In the genomic region with DNA sequence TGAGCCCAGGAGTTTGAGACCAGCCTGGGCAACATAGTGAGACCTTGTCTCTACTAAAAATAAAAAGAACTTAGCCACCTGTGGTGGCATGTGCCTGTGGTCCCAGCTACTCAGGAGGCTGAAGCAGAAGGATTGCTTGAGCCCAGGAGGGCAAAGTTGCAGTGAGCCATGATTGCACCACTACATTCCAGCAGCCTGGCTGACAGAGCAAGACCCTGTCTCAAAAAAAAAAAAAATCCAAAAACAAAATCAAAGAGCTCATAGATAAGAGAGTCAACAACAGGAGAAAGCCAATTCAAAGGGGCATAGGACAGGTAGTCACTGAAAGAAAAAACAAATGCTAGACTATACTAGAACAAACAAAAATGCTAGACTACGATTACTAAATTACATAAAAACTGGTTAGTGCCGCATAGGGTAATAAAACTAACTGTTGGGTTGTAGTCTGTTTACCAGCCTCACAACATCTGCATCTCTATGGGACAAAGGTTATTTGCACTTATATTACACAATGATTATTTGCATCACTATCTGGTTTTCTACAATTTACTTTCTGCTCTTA, we compare ENCODE assay signal across 1 cellular context.
TF ChIP-seq lines count a peak whose summit lies in the region.

No MANE protein-coding gene starts in this region.

TF ChIP-seq in HepG2, 621 proteins besides CTCF, POLR2A, EP300 and RAD21 (continued from another document and continues in another):
- TF ChIP-seq, protein P1, sequence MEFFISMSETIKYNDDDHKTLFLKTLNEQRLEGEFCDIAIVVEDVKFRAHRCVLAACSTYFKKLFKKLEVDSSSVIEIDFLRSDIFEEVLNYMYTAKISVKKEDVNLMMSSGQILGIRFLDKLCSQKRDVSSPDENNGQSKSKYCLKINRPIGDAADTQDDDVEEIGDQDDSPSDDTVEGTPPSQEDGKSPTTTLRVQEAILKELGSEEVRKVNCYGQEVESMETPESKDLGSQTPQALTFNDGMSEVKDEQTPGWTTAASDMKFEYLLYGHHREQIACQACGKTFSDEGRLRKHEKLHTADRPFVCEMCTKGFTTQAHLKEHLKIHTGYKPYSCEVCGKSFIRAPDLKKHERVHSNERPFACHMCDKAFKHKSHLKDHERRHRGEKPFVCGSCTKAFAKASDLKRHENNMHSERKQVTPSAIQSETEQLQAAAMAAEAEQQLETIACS (CRISPR knock-in tag; IDR thresholded peaks at IDR 0.05): no peak
- peak; percentile 91 for TF ChIP-seq TARDBP (CRISPR knock-in tag; IDR thresholded peaks at IDR 0.05)
- TF ChIP-seq MIER3 (CRISPR knock-in tag; IDR thresholded peaks at IDR 0.05; ENCODE audit: borderline replicate concordance): peak; percentile 49; the same call in 1 of the 2 replicates
- peak; percentile 13; the same call in 1 of the 2 replicates for TF ChIP-seq THAP11 (CRISPR knock-in tag; IDR thresholded peaks at IDR 0.05)
- no peak for TF ChIP-seq U2AF2 (IDR thresholded peaks at IDR 0.05; ENCODE audit: low read depth, low read length)
- TF ChIP-seq ZBTB20 (CRISPR knock-in tag; IDR thresholded peaks at IDR 0.05; ENCODE audit: borderline replicate concordance, low read depth): peak; percentile 61; the same call in 1 of the 2 replicates
- TF ChIP-seq RARA (CRISPR knock-in tag; IDR thresholded peaks at IDR 0.05): peak; percentile 70
- TF ChIP-seq SNAI1 (CRISPR knock-in tag; IDR thresholded peaks at IDR 0.05; ENCODE audit: borderline replicate concordance): no peak
- TF ChIP-seq, protein P2, sequence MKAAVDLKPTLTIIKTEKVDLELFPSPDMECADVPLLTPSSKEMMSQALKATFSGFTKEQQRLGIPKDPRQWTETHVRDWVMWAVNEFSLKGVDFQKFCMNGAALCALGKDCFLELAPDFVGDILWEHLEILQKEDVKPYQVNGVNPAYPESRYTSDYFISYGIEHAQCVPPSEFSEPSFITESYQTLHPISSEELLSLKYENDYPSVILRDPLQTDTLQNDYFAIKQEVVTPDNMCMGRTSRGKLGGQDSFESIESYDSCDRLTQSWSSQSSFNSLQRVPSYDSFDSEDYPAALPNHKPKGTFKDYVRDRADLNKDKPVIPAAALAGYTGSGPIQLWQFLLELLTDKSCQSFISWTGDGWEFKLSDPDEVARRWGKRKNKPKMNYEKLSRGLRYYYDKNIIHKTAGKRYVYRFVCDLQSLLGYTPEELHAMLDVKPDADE (CRISPR knock-in tag; IDR thresholded peaks at IDR 0.05): no peak
- peak; percentile 68 for TF ChIP-seq NR2F6 (IDR thresholded peaks at IDR 0.05)
- 0 out of 2 replicates have a peak, but pooled peaks have one; percentile 30 for TF ChIP-seq NR2F6 (CRISPR knock-in tag; IDR thresholded peaks at IDR 0.05)
- TF ChIP-seq, protein P3, sequence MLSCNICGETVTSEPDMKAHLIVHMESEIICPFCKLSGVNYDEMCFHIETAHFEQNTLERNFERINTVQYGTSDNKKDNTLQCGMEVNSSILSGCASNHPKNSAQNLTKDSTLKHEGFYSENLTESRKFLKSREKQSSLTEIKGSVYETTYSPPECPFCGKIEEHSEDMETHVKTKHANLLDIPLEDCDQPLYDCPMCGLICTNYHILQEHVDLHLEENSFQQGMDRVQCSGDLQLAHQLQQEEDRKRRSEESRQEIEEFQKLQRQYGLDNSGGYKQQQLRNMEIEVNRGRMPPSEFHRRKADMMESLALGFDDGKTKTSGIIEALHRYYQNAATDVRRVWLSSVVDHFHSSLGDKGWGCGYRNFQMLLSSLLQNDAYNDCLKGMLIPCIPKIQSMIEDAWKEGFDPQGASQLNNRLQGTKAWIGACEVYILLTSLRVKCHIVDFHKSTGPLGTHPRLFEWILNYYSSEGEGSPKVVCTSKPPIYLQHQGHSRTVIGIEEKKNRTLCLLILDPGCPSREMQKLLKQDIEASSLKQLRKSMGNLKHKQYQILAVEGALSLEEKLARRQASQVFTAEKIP (CRISPR knock-in tag; IDR thresholded peaks at IDR 0.05; ENCODE audit: borderline replicate concordance): no peak
- TF ChIP-seq, protein P4, sequence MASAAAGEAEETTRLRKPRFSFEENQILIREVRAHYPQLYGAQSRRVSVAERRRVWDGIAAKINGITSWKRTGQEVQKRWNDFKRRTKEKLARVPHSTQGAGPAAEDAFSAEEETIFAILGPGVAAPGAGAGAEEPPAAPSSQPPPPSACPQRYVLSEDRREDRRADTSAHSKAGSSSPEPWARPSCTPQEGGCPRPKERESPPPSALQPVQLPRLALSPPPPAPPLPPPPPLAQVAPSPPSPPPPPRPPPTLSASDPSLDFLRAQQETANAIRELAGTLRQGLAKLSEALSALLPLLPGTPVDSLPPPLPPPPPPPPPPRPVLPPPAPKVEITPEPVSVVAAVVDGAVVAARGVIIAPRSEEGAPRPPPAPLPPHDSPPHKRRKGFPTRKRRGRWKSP (CRISPR knock-in tag; IDR thresholded peaks at IDR 0.05): no peak; the same call in 1 of the 2 replicates
- TF ChIP-seq ZNF678 (CRISPR knock-in tag; IDR thresholded peaks at IDR 0.05): no peak
- TF ChIP-seq, protein P5, sequence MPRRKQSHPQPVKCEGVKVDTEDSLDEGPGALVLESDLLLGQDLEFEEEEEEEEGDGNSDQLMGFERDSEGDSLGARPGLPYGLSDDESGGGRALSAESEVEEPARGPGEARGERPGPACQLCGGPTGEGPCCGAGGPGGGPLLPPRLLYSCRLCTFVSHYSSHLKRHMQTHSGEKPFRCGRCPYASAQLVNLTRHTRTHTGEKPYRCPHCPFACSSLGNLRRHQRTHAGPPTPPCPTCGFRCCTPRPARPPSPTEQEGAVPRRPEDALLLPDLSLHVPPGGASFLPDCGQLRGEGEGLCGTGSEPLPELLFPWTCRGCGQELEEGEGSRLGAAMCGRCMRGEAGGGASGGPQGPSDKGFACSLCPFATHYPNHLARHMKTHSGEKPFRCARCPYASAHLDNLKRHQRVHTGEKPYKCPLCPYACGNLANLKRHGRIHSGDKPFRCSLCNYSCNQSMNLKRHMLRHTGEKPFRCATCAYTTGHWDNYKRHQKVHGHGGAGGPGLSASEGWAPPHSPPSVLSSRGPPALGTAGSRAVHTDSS (CRISPR knock-in tag; conservative IDR thresholded peaks at IDR 0.05): no peak
- TF ChIP-seq, protein P6, sequence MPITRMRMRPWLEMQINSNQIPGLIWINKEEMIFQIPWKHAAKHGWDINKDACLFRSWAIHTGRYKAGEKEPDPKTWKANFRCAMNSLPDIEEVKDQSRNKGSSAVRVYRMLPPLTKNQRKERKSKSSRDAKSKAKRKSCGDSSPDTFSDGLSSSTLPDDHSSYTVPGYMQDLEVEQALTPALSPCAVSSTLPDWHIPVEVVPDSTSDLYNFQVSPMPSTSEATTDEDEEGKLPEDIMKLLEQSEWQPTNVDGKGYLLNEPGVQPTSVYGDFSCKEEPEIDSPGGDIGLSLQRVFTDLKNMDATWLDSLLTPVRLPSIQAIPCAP (CRISPR knock-in tag; IDR thresholded peaks at IDR 0.05; ENCODE audit: low read depth): no peak
- TF ChIP-seq, protein P7, sequence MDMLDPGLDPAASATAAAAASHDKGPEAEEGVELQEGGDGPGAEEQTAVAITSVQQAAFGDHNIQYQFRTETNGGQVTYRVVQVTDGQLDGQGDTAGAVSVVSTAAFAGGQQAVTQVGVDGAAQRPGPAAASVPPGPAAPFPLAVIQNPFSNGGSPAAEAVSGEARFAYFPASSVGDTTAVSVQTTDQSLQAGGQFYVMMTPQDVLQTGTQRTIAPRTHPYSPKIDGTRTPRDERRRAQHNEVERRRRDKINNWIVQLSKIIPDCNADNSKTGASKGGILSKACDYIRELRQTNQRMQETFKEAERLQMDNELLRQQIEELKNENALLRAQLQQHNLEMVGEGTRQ (IDR thresholded peaks at IDR 0.05; ENCODE audit: low read depth, low read length): no peak
- TF ChIP-seq, protein P7 (CRISPR knock-in tag; IDR thresholded peaks at IDR 0.05; ENCODE audit: borderline replicate concordance): no peak
- peak; percentile 74; the same call in 1 of the 2 replicates for TF ChIP-seq HNRNPUL1 (IDR thresholded peaks at IDR 0.05; ENCODE audit: low read depth, low read length)
- TF ChIP-seq JUND (CRISPR knock-in tag; IDR thresholded peaks at IDR 0.05): 0 out of 2 replicates have a peak, but pooled peaks have one; percentile 37
- TF ChIP-seq ZNF749 (CRISPR knock-in tag; IDR thresholded peaks at IDR 0.05; ENCODE audit: borderline replicate concordance): no peak
- TF ChIP-seq FOSL2 (CRISPR knock-in tag; IDR thresholded peaks at IDR 0.05): peak; percentile 77
- TF ChIP-seq HDAC2 (CRISPR knock-in tag; IDR thresholded peaks at IDR 0.05): peak; percentile 78
- TF ChIP-seq ZNF619 (CRISPR knock-in tag; IDR thresholded peaks at IDR 0.05): no peak
- no peak for TF ChIP-seq GLI4 (CRISPR knock-in tag; IDR thresholded peaks at IDR 0.05; ENCODE audit: borderline replicate concordance)
- no peak for TF ChIP-seq ARNT (IDR thresholded peaks at IDR 0.05)
- peak; percentile 45; the same call in 1 of the 2 replicates for TF ChIP-seq ATF1 (CRISPR knock-in tag; IDR thresholded peaks at IDR 0.05)
- no peak for TF ChIP-seq RELA (CRISPR knock-in tag; IDR thresholded peaks at IDR 0.05)
- TF ChIP-seq, protein P8, sequence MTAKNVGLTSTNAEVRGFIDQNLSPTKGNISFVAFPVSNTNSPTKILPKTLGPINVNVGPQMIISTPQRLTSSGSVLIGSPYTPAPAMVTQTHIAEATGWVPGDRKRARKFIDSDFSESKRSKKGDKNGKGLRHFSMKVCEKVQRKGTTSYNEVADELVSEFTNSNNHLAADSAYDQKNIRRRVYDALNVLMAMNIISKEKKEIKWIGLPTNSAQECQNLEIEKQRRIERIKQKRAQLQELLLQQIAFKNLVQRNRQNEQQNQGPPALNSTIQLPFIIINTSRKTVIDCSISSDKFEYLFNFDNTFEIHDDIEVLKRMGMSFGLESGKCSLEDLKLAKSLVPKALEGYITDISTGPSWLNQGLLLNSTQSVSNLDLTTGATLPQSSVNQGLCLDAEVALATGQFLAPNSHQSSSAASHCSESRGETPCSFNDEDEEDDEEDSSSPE (CRISPR knock-in tag; IDR thresholded peaks at IDR 0.05): no peak
- TF ChIP-seq, protein P9, sequence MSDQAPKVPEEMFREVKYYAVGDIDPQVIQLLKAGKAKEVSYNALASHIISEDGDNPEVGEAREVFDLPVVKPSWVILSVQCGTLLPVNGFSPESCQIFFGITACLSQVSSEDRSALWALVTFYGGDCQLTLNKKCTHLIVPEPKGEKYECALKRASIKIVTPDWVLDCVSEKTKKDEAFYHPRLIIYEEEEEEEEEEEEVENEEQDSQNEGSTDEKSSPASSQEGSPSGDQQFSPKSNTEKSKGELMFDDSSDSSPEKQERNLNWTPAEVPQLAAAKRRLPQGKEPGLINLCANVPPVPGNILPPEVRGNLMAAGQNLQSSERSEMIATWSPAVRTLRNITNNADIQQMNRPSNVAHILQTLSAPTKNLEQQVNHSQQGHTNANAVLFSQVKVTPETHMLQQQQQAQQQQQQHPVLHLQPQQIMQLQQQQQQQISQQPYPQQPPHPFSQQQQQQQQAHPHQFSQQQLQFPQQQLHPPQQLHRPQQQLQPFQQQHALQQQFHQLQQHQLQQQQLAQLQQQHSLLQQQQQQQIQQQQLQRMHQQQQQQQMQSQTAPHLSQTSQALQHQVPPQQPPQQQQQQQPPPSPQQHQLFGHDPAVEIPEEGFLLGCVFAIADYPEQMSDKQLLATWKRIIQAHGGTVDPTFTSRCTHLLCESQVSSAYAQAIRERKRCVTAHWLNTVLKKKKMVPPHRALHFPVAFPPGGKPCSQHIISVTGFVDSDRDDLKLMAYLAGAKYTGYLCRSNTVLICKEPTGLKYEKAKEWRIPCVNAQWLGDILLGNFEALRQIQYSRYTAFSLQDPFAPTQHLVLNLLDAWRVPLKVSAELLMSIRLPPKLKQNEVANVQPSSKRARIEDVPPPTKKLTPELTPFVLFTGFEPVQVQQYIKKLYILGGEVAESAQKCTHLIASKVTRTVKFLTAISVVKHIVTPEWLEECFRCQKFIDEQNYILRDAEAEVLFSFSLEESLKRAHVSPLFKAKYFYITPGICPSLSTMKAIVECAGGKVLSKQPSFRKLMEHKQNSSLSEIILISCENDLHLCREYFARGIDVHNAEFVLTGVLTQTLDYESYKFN (CRISPR knock-in tag; conservative IDR thresholded peaks at IDR 0.05): peak; percentile 93
- TF ChIP-seq REPIN1 (CRISPR knock-in tag; IDR thresholded peaks at IDR 0.05; ENCODE audit: borderline replicate concordance, low read depth): 0 out of 2 replicates have a peak, but pooled peaks have one; percentile 45
- TF ChIP-seq ZNF253 (CRISPR knock-in tag; IDR thresholded peaks at IDR 0.05; ENCODE audit: borderline replicate concordance): no peak
- TF ChIP-seq PHF8 (CRISPR knock-in tag; IDR thresholded peaks at IDR 0.05): no peak
- TF ChIP-seq ZNF501 (CRISPR knock-in tag; IDR thresholded peaks at IDR 0.05): 0 out of 2 replicates have a peak, but pooled peaks have one; percentile 33
- TF ChIP-seq MAFK (conservative IDR thresholded peaks at IDR 0.05 in 1 of 2, IDR thresholded peaks at IDR 0.05 in 1 of 2; ENCODE audit: low read length in 2 of 2): no peak
- TF ChIP-seq ZFP37 (CRISPR knock-in tag; IDR thresholded peaks at IDR 0.05; ENCODE audit: borderline replicate concordance): no peak
- TF ChIP-seq, protein P10, sequence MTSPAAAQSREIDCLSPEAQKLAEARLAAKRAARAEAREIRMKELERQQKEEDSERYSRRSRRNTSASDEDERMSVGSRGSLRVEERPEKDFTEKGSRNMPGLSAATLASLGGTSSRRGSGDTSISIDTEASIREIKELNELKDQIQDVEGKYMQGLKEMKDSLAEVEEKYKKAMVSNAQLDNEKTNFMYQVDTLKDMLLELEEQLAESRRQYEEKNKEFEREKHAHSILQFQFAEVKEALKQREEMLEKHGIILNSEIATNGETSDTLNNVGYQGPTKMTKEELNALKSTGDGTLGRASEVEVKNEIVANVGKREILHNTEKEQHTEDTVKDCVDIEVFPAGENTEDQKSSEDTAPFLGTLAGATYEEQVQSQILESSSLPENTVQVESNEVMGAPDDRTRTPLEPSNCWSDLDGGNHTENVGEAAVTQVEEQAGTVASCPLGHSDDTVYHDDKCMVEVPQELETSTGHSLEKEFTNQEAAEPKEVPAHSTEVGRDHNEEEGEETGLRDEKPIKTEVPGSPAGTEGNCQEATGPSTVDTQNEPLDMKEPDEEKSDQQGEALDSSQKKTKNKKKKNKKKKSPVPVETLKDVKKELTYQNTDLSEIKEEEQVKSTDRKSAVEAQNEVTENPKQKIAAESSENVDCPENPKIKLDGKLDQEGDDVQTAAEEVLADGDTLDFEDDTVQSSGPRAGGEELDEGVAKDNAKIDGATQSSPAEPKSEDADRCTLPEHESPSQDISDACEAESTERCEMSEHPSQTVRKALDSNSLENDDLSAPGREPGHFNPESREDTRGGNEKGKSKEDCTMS (CRISPR knock-in tag; conservative IDR thresholded peaks at IDR 0.05): no peak
- TF ChIP-seq ZNF225 (CRISPR knock-in tag; IDR thresholded peaks at IDR 0.05): no peak
- TF ChIP-seq NCOA1 (CRISPR knock-in tag; IDR thresholded peaks at IDR 0.05): 0 out of 2 replicates have a peak, but pooled peaks have one; percentile 56
- no peak for TF ChIP-seq ZNF367 (CRISPR knock-in tag; IDR thresholded peaks at IDR 0.05; ENCODE audit: borderline replicate concordance)
- TF ChIP-seq EHMT2 (IDR thresholded peaks at IDR 0.05; ENCODE audit: borderline replicate concordance, low read depth, low read length): no peak
- TF ChIP-seq ZNF672 (CRISPR knock-in tag; IDR thresholded peaks at IDR 0.05): no peak
- peak; percentile 88 for TF ChIP-seq HDAC1 (CRISPR knock-in tag; IDR thresholded peaks at IDR 0.05)
- no peak for TF ChIP-seq ZNF616 (CRISPR knock-in tag; IDR thresholded peaks at IDR 0.05; ENCODE audit: low read depth)
- no peak for TF ChIP-seq PCBP2 (optimal IDR thresholded peaks at IDR 0.05; ENCODE audit: low read depth, low read length, poor library complexity, severe bottlenecking)
- TF ChIP-seq SRSF9 (IDR thresholded peaks at IDR 0.05; ENCODE audit: borderline replicate concordance, insufficient read depth, low read depth, low read length, poor library complexity, severe bottlenecking): no peak
